In the genomic region with DNA sequence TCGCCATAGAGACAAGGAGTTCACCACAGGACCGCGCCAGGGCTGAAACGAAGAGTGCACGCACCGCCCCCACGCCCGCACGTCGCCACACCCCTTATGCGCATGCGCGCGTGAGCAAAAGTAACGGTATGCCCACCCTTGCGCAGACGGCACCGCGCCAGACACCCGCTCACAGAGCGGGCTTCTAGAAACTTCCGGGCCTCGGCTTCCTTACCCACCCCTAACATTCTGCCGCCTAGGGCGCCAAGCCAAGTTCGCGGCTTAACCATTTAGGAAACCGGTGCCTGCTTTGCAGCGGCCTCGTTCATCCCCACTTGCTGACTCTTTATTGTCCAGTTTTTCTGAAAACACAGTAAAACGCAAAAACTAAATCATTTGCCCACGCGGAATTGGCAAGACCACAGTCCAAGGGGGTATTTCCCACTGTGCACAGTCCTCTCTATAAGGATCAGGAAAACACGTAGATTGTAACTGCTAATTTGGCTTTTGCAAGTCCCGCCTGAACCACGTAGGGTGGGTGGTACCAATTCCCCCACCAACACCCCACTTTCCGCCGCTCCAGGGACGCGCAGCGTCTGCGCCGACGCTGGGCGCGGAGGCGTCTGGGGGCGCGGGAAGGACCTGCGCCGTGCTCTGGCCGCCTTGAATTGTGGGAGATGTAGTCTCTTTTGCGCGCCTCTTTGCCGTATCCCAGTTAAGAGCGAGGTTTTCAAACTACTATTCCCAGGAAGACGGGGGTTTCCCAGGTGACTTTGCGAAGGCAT, we compare ENCODE assay signal across 8 cellular contexts. TPM values are rescaled to one million over a fixed set of nuclear protein-coding genes. Genes with fewer than 3 reads are reported as not detected.
DNase-seq lines count a peak whose midpoint lies in the region; ATAC-seq, FAIRE-seq and TF ChIP-seq lines count a peak whose summit lies in the region.

A gene with protein sequence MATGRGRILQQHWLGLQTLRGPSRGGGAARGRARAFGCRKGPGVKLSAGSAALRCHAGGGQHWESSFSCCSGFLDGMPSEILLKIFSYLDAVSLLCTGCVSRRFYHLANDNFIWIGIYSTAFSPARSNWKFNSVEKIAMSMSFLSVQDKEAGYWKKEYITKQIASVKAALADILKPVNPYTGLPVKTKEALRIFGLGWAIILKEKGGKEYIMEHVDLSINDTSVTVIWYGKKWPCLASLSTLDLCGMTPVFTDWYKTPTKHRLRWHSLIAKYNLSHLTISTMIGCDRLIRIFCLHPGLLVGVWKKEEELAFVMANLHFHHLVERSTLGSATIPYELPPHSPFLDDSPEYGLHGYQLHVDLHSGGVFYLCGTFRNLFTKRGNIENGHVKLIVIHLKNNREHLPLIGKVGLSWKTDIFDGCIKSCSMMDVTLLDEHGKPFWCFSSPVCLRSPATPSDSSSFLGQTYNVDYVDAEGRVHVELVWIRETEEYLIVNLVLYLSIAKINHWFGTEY (minus strand): TSS at position 56 of the 764 bp plus-strand sequence. CDS start 49 bp downstream, at position 7.
A gene with protein sequence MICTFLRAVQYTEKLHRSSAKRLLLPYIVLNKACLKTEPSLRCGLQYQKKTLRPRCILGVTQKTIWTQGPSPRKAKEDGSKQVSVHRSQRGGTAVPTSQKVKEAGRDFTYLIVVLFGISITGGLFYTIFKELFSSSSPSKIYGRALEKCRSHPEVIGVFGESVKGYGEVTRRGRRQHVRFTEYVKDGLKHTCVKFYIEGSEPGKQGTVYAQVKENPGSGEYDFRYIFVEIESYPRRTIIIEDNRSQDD (plus strand): TSS at position 745 of the 764 bp plus-strand sequence. CDS start 286 bp downstream, outside the sequence.

- CTCF ChIA-PET in activated CD4-positive, alpha-beta T cell treated with anti-CD3 and anti-CD28 coated beads for 36 hours (lab: Charles Lee), result no interaction called here

- H3K36me3 ChIP-seq in BE2C, result no peaks in the 10 kb centered on the region; the same call in 1 of the 2 replicates
- peaks cover 0 to 3% of the 10 kb centered on the region in 2 donors for H3K36me3 ChIP-seq in kidney (ENCODE audit: control insufficient read depth in 1 of 2, insufficient read depth in 2 of 2, low read length in 2 of 2)

- H3K27ac Mint-ChIP-seq in activated CD4-positive, alpha-beta T cell treated with anti-CD3 and anti-CD28 coated beads for 36 hours, result peak within 1 kb of the TSS; percentile 98

- no peaks in the 10 kb centered on the region for H3K27me3 ChIP-seq in BE2C

- H3K4me1 ChIP-seq in BE2C, result no peaks in the 10 kb centered on the region; the same call in 1 of the 2 replicates
- peaks cover 4 to 17% of the 10 kb centered on the region in 2 donors for H3K4me1 ChIP-seq in kidney (ENCODE audit: control insufficient read depth in 1 of 2, insufficient read depth in 1 of 2, low read depth in 1 of 2, low read length in 2 of 2)

- POLR2A ChIA-PET in activated CD4-positive, alpha-beta T cell treated with anti-CD3 and anti-CD28 coated beads for 36 hours (lab: Charles Lee), result no interaction called here

- FAIRE-seq in GM19239 (lab: Jason Lieb, UNC) (peak; percentile 100), kidney (lab: Jason Lieb, UNC) (peak; percentile 82)

- intact Hi-C loops in activated CD4-positive, alpha-beta T cell treated with anti-CD3 and anti-CD28 coated beads for 36 hours (cut with DNase I, micrococcal nuclease), result loop anchor here (1.0 to 2.0 kb wide), 10 partner anchors 8 to 1062 kb away; a partner anchor contains a TSS
- intact Hi-C loops in kidney (cut with DNase I), result no loop called here

- H3K4me3 ChIP-seq in BE2C (ENCODE audit: low read depth, low read length) (peak within 1 kb of the TSS; percentile 91), choroid plexus epithelial cell (ENCODE audit: low read depth, low read length) (peak within 1 kb of the TSS; percentile 86), kidney (ENCODE audit: low read length in 2 of 2) (peak within 1 kb of the TSS; percentile 95 to 99)

- peaks cover 24% of the 10 kb centered on the region for H3K36me3 Mint-ChIP-seq in activated CD4-positive, alpha-beta T cell treated with anti-CD3 and anti-CD28 coated beads for 36 hours (ENCODE audit: low read depth)

- H3K9me3 ChIP-seq in BE2C (no peaks in the 10 kb centered on the region), kidney (ENCODE audit: control insufficient read depth in 1 of 2, low read length in 2 of 2) (no peaks in the 10 kb centered on the region)

- peaks cover 36% of the 10 kb centered on the region for H3K4me1 Mint-ChIP-seq in activated CD4-positive, alpha-beta T cell treated with anti-CD3 and anti-CD28 coated beads for 36 hours

- no peaks in the 10 kb centered on the region for H3K27me3 Mint-ChIP-seq in activated CD4-positive, alpha-beta T cell treated with anti-CD3 and anti-CD28 coated beads for 36 hours

- no peak for TF ChIP-seq CTCF in BE2C (IDR thresholded peaks at IDR 0.05; ENCODE audit: low read depth, low read length)
- TF ChIP-seq CTCF in choroid plexus epithelial cell (conservative IDR thresholded peaks at IDR 0.05; ENCODE audit: low read depth, low read length), result no peak
- no peak for TF ChIP-seq CTCF in kidney (IDR thresholded peaks at IDR 0.05; ENCODE audit: borderline replicate concordance, extremely low read depth, insufficient read depth)

- ATAC-seq in HG03442 (IDR thresholded peaks at IDR 0.05; ENCODE audit: unreplicated experiment), result peak; percentile 88
- peak; percentile 91 for ATAC-seq in activated CD4-positive, alpha-beta T cell treated with anti-CD3 and anti-CD28 coated beads for 36 hours

- peak within 1 kb of the TSS; percentile 61 to 97 for H3K9ac ChIP-seq in kidney (ENCODE audit: low read length in 2 of 2)

- peak within 1 kb of the TSS; percentile 89 to 96 for H3K27ac ChIP-seq in kidney (ENCODE audit: low read depth in 2 of 2, low read length in 2 of 2)

- DNase-seq in BE2C (peak; percentile 91), GM19239 (ENCODE audit: insufficient read length, low spot score) (peak; percentile 81), NCI-H510A treated with DMSO at 0.1 percent for 48 hours (lab: John Stamatoyannopoulos, UW) (peak; percentile 98), choroid plexus epithelial cell (ENCODE audit: low read depth) (peak; percentile 98), kidney (peak; percentile 99)
- peak; percentile 98 for DNase-seq in activated CD4-positive, alpha-beta T cell treated with anti-CD3 and anti-CD28 coated beads for 36 hours
- peak; percentile 90 to 91 for DNase-seq in stimulated activated CD4-positive, alpha-beta T cell treated with anti-CD3 and anti-CD28 coated beads, Interleukin-15, amount 100 ng/mL, for 1 hour (ENCODE audit: low read depth in 1 of 2, low spot score in 1 of 2)

- peak within 1 kb of the TSS; percentile 97 for H3K4me3 Mint-ChIP-seq in activated CD4-positive, alpha-beta T cell treated with anti-CD3 and anti-CD28 coated beads for 36 hours

- H3K9me3 Mint-ChIP-seq in activated CD4-positive, alpha-beta T cell treated with anti-CD3 and anti-CD28 coated beads for 36 hours (ENCODE audit: low read depth), result no peaks in the 10 kb centered on the region

RNA-seq across cellular contexts. Expression of the first gene that starts in this region (rescaled TPM):
- 0.56 TPM for polyA plus RNA-seq in BE2C (2012; ENCODE audit: insufficient read depth, insufficient read length, low read depth)
- 1 to 10 TPM; 1.4 to 1.6 TPM for total RNA-seq in activated CD4-positive, alpha-beta T cell treated with anti-CD3 and anti-CD28 coated beads for 36 hours
- total RNA-seq in kidney, result 3.5 TPM
- 9.1 TPM for polyA plus RNA-seq in kidney (ENCODE audit: insufficient read depth, low read depth, low replicate concordance)

RNA-seq across cellular contexts. Expression of the second gene that starts in this region (rescaled TPM):
- polyA plus RNA-seq in BE2C (2012; ENCODE audit: insufficient read depth, insufficient read length, low read depth), result 49.1 TPM
- total RNA-seq in activated CD4-positive, alpha-beta T cell treated with anti-CD3 and anti-CD28 coated beads for 36 hours, result 10 to 100 TPM; 36.9 to 52.8 TPM
- 28.5 TPM for total RNA-seq in kidney
- polyA plus RNA-seq in kidney (ENCODE audit: insufficient read depth, low read depth, low replicate concordance), result 77.4 TPM

Comparison
In these comparisons a context has a peak if more than half of its experiments do, and no peak if none do; other contexts are left out.
1. Peak in every context shown above with its lines: DNase-seq, ATAC-seq, H3K4me3 ChIP-seq and H3K27ac ChIP-seq.